Comparison of ENCODE assay signal across 8 cellular contexts in genomic region chr20:63955281-63955845, GRCh38. TPM values are rescaled to one million over a fixed set of nuclear protein-coding genes. Genes with fewer than 3 reads are reported as not detected.
DNase-seq lines count a peak whose midpoint lies in the region; ATAC-seq and TF ChIP-seq lines count a peak whose summit lies in the region.

No MANE protein-coding gene starts in this region.

- H3K23ac ChIP-seq in H9 (ENCODE audit: insufficient read length, low read depth, low read length): no peak overlapping the region

- H3K27ac Mint-ChIP-seq in H9 (no peak overlapping the region; a peak in 1 of 7 replicates), progenitor cell of endocrine pancreas (peak overlapping the region; percentile 79)

- no peaks in the 10 kb centered on the region for H3K9me3 Mint-ChIP-seq in H9
- H3K9me3 Mint-ChIP-seq in progenitor cell of endocrine pancreas (ENCODE audit: low read depth): no peaks in the 10 kb centered on the region

- no peak overlapping the region for H4K5ac ChIP-seq in H9 (ENCODE audit: insufficient read length, low read depth, low read length)

- TF ChIP-seq CTCF in H9 (conservative IDR thresholded peaks at IDR 0.05) (peak; percentile 35), progenitor cell of endocrine pancreas (IDR thresholded peaks at IDR 0.05; ENCODE audit: unreplicated experiment) (peak; percentile 45)

- no peak overlapping the region for H3K56ac ChIP-seq in H9 (ENCODE audit: insufficient read length, low read depth, low read length)

- H3K4me3 Mint-ChIP-seq in H9: peak overlapping the region; percentile 79 to 86
- peak overlapping the region; percentile 79 for H3K4me3 Mint-ChIP-seq in progenitor cell of endocrine pancreas (ENCODE audit: low read depth)

- no peaks in the 10 kb centered on the region for H4K20me1 ChIP-seq in H9 (ENCODE audit: control insufficient read depth, insufficient read depth, insufficient read length)

- H2BK120ac ChIP-seq in H9 (ENCODE audit: low read depth, low read length, poor library complexity, severe bottlenecking): no peak overlapping the region

- H2AFZ ChIP-seq in H9 (ENCODE audit: low read length): no peak overlapping the region

- intact Hi-C loops in left cardiac atrium (cut with DNase I): no loop called here

- H3K4me3 ChIP-seq in adipocyte (ENCODE audit: low read length): peak overlapping the region; percentile 93

- H2AK5ac ChIP-seq in H9 (ENCODE audit: insufficient read length, low read length): no peak overlapping the region

- no CpG with 5 or more reads among the region's 33 CpGs for WGBS in H9 (ENCODE audit: extremely low coverage, insufficient read length, low lambda C conversion rate)

- H3K18ac ChIP-seq in H9 (ENCODE audit: insufficient read length, low read depth, low read length): no peak overlapping the region

- no peak overlapping the region for H4K91ac ChIP-seq in H9 (ENCODE audit: insufficient read length, low read depth, low read length)

- H3K4me1 Mint-ChIP-seq in H9 (peaks cover 33 to 35% of the 10 kb centered on the region in 2 experiments), progenitor cell of endocrine pancreas (ENCODE audit: low read depth) (peaks cover 16% of the 10 kb centered on the region)

- H3K9me3 ChIP-seq in H9 (ENCODE audit: control insufficient read depth, low read depth, low read length) (no peaks in the 10 kb centered on the region), adipocyte (ENCODE audit: control insufficient read depth, low read length) (no peaks in the 10 kb centered on the region)

- H3K27me3 Mint-ChIP-seq in H9 (ENCODE audit: low read depth): no peaks in the 10 kb centered on the region
- no peaks in the 10 kb centered on the region for H3K27me3 Mint-ChIP-seq in progenitor cell of endocrine pancreas

- H2BK12ac ChIP-seq in H9 (ENCODE audit: insufficient read length, low read depth, low read length): no peak overlapping the region

- H2BK5ac ChIP-seq in H9 (ENCODE audit: insufficient read length, low read length): no peak overlapping the region

- peaks cover 14% of the 10 kb centered on the region for H3K23me2 ChIP-seq in H9 (ENCODE audit: insufficient read length, low read depth, low read length, poor library complexity, severe bottlenecking)

- H3K36me3 Mint-ChIP-seq in H9 (ENCODE audit: insufficient read depth in 1 of 3, low read depth in 3 of 3): peaks cover 0 to 25% (median 16%) of the 10 kb centered on the region in 3 experiments; a peak in 4 of 7 replicates
- peaks cover 2% of the 10 kb centered on the region for H3K36me3 Mint-ChIP-seq in progenitor cell of endocrine pancreas (ENCODE audit: insufficient read depth)

- no peak overlapping the region for H4K8ac ChIP-seq in H9 (replicated peaks; ENCODE audit: insufficient read length, low read depth, low read length)

- peak overlapping the region; percentile 92 for H3K9ac ChIP-seq in H9 (ENCODE audit: extremely low read depth, insufficient read length, low read length)
- peak overlapping the region; percentile 99 for H3K9ac ChIP-seq in adipocyte (ENCODE audit: low read length)

- H2BK20ac ChIP-seq in H9 (ENCODE audit: low read depth, low read length, poor library complexity, severe bottlenecking): no peak overlapping the region

- peaks cover 2% of the 10 kb centered on the region for H3K79me1 ChIP-seq in H9 (ENCODE audit: insufficient read depth, low read depth, low read length, poor library complexity, severe bottlenecking)

- H3K14ac ChIP-seq in H9 (ENCODE audit: insufficient read depth, low read length): no peak overlapping the region

- ATAC-seq in left cardiac atrium (peak; percentile 24 to 32), GM18870 (IDR thresholded peaks at IDR 0.05; ENCODE audit: unreplicated experiment) (no peak)

- H2BK15ac ChIP-seq in H9 (ENCODE audit: low read depth, low read length): no peak overlapping the region

- H3K4ac ChIP-seq in H9 (ENCODE audit: low read depth, low read length): no peak overlapping the region

- no peak overlapping the region for H3K27ac ChIP-seq in H9 (ENCODE audit: insufficient read length, low read depth, low read length)

- H3K27me3 ChIP-seq in H9 (ENCODE audit: insufficient read depth, low read length) (no peaks in the 10 kb centered on the region), adipocyte (replicated peaks; ENCODE audit: control insufficient read depth, insufficient read depth, low read length) (no peaks in the 10 kb centered on the region)

- DNase-seq in DMS53 (lab: John Stamatoyannopoulos, UW) (peak; percentile 65), DMS53 treated with DMSO at 0.1 percent for 48 hours (lab: John Stamatoyannopoulos, UW; ENCODE audit: unreplicated experiment) (no peak), H9 (no peak), NOMO-1 treated with DMSO at 0.1 percent for 48 hours (lab: John Stamatoyannopoulos, UW; ENCODE audit: unreplicated experiment) (peak; percentile 20), adipocyte (ENCODE audit: low read depth) (peak; percentile 71), left cardiac atrium (peak; percentile 62), progenitor cell of endocrine pancreas (ENCODE audit: low spot score, unreplicated experiment) (no peak)

- peaks cover 15% of the 10 kb centered on the region; the same call in 1 of the 2 replicates for H3K79me2 ChIP-seq in H9 (ENCODE audit: insufficient read depth, low read length)

- H3T11ph ChIP-seq in H9 (ENCODE audit: low read length): no peak overlapping the region

- H3K4me1 ChIP-seq in H9 (ENCODE audit: insufficient read depth, low read length) (no peaks in the 10 kb centered on the region; the same call in 1 of the 2 replicates), adipocyte (ENCODE audit: control insufficient read depth, insufficient read depth, low read length) (peaks cover 49% of the 10 kb centered on the region)

- H3K4me2 ChIP-seq in H9 (ENCODE audit: insufficient read depth, insufficient read length, low read length): peak overlapping the region; percentile 61

- peaks cover 13% of the 10 kb centered on the region for H3K36me3 ChIP-seq in adipocyte (ENCODE audit: control insufficient read depth, insufficient read depth, low read length, severe bottlenecking)

RNA-seq across cellular contexts. Expression of gene UCKL1, which starts 0.9 kb away (rescaled TPM):
- total RNA-seq in H9 (2021): 35.6 and 40.9 TPM in 2 replicates
- 10 to 100 TPM; 30.8 to 32.4 TPM for total RNA-seq in left cardiac atrium
- 78.9 and 79.2 TPM in 2 replicates for total RNA-seq in progenitor cell of endocrine pancreas

RNA-seq across cellular contexts. Expression of gene ZNF512B, which starts 14.4 kb away (rescaled TPM):
- total RNA-seq in H9 (2021) (43.8 and 46.0 TPM in 2 replicates), left cardiac atrium (10 to 100 TPM; 11.7 to 14.5 TPM), progenitor cell of endocrine pancreas (49.4 and 50.5 TPM in 2 replicates)

RNA-seq across cellular contexts. Expression of gene SAMD10, which starts 24.1 kb away (rescaled TPM):
- total RNA-seq in H9 (2021): 5.2 and 5.7 TPM in 2 replicates
- total RNA-seq in left cardiac atrium: 1 to 10 TPM; 2.7 to 3.8 TPM
- 12.8 and 14.0 TPM in 2 replicates for total RNA-seq in progenitor cell of endocrine pancreas

RNA-seq across cellular contexts. Expression of gene PRPF6, which starts 25.6 kb away (rescaled TPM):
- total RNA-seq in H9 (2021): 87.9 and 91.3 TPM in 2 replicates
- total RNA-seq in left cardiac atrium: 10 to 100 TPM; 38.8 to 43.9 TPM
- total RNA-seq in progenitor cell of endocrine pancreas: 74.7 and 76.4 TPM in 2 replicates

Comparison
In these comparisons a context has a peak if more than half of its experiments do, and no peak if none do; other contexts are left out.
1. DNase-seq: peak in DMS53 (single experiment), NOMO-1 treated with DMSO at 0.1 percent for 48 hours (single experiment), adipocyte (single experiment) and left cardiac atrium (single experiment); none in DMS53 treated with DMSO at 0.1 percent for 48 hours (single experiment), H9 (single experiment) and progenitor cell of endocrine pancreas (single experiment).